29 cellular contexts compared by ENCODE assay signal in the genomic region with DNA sequence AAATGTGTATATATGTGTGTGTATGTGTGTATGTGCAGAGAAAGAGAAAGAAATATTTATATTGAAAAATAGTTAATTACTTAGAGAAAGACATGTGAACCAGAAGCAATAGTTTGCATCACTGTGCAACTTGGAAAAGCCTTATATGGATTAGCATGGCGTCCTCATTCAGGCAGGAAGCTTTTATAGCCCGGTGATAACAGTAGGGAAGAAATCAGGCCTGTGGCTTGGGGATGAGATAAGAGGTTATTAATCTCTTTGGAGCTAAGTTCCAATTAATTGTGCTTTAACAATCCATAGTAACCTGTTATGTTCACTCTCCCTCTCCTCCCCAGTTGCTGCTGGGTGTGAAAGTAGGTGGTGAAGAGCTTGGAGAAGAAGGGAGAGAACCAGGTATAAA.
"Had no signal": no experiment of that assay in that cellular context is flagged by ENCODE, and none has a peak within 500 bp of the region (broad histone marks: within the 10 kb centered on the region; RNA-seq: fewer than 3 reads in every experiment).

No MANE protein-coding gene starts in this region.

- H3K36me3 ChIP-seq: adrenal gland, ascending aorta had no signal

- H3K27me3 ChIP-seq: adrenal gland, ascending aorta had no signal

- DNase-seq: activated B cell treated with CpG ODN at 0.5 μM for 24 hours; activated CD4-positive, alpha-beta memory T cell treated with anti-CD3 and anti-CD28 coated beads for 36 hours; activated CD4-positive, alpha-beta T cell treated with anti-CD3 and anti-CD28 coated beads for 4 hours; activated CD4-positive, alpha-beta T cell treated with anti-CD3 and anti-CD28 coated beads, Interleukin-2, amount 10 ng/mL, durations not matched to agents 24 days and 14 days; activated CD4-positive, alpha-beta T cell treated with anti-CD3 and anti-CD28 coated beads, Interleukin-2, amount 50 U/mL, for 1 hour; activated CD4-positive, alpha-beta T cell treated with anti-CD3 and anti-CD28 coated beads, Interleukin-2, amount 50 U/mL, for 4 hours; activated CD4-positive, CD25-positive, alpha-beta regulatory T cell treated with anti-CD3 and anti-CD28 coated beads, Interleukin-2, amount 50 U/mL, for 72 hours; activated CD8-positive, alpha-beta memory T cell treated with anti-CD3 and anti-CD28 coated beads, Interleukin-2, amount 50 U/mL, for 4 hours; activated CD8-positive, alpha-beta T cell treated with anti-CD3 and anti-CD28 coated beads for 36 hours; activated effector memory CD4-positive, alpha-beta T cell treated with anti-CD3 and anti-CD28 coated beads, Interleukin-2, amount 50 U/mL, for 16 hours; activated gamma-delta T cell treated with Interleukin-2 at 50 U/mL for 16 hours; activated naive CD4-positive, alpha-beta T cell; activated naive CD4-positive, alpha-beta T cell treated with anti-CD3 and anti-CD28 coated beads for 36 hours; activated naive CD4-positive, alpha-beta T cell treated with anti-CD3 and anti-CD28 coated beads, Interleukin-2, amount 50 U/mL, for 16 hours; activated naive CD8-positive, alpha-beta T cell treated with anti-CD3 and anti-CD28 coated beads for 36 hours; activated T-cell treated with anti-CD3 and anti-CD28 coated beads for 4 hours; activated T-cell treated with anti-CD3 and anti-CD28 coated beads, Interleukin-2, amount 50 U/mL, for 1 hour; activated T-cell treated with anti-CD3 and anti-CD28 coated beads, Interleukin-2, amount 50 U/mL, for 4 hours; activated T-cell treated with anti-CD3 and anti-CD28 coated beads, Interleukin-2, amount 50 U/mL, for 72 hours; adrenal gland; amygdala; anterior cingulate cortex; central memory CD4-positive, alpha-beta T cell; T-cell; T-helper 17 cell had no signal

- H3K4me3 ChIP-seq: adrenal gland, ascending aorta had no signal

- H3K4me1 ChIP-seq: adrenal gland, ascending aorta had no signal

- H3K9me3 ChIP-seq: adrenal gland, ascending aorta had no signal

- H3K27ac ChIP-seq: adrenal gland, ascending aorta, VCaP had no signal

- FAIRE-seq: bronchial epithelial cell, TTC549 had no signal
